11 cellular contexts compared by ENCODE assay signal in the genomic region with DNA sequence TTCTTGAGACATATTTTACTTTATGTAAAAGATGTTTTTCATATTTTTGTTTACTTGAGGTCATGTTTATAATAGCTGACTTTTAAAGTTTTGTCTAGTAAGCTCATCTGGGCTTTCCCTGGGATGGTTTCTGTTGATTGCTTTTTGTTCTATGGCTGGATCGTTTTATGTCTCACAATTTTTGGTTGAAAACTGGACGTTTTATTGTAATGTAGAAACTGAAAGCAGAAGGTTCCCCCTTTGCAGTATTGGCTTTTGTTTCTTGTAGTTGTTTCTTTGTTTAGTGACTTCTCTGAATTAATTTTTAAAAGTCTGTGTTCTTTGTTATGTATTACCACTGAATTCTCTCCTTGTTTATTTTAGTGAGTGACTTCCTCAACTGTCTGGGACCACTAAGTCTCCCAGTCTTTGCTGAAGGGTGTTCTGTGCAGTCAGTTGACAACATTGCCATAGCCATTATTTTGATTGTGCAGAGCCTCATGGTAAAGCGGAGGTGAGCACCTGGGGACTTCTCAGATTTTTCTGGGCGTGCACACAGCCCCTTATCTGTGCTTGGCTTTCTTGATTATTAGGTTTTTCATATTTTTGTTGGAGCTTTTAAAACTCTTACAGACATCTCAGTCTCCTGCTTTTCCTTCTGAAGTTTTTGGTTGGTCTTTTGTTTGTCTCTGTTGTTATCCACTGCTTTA. TPM values are rescaled to one million over a fixed set of nuclear protein-coding genes. Genes with fewer than 3 reads are reported as not detected.
DNase-seq lines count a peak whose midpoint lies in the region; ATAC-seq and TF ChIP-seq lines count a peak whose summit lies in the region.
"Had no signal": no experiment of that assay in that cellular context is flagged by ENCODE, and none has a peak within 500 bp of the region (broad histone marks: within the 10 kb centered on the region; RNA-seq: fewer than 3 reads in every experiment).

No MANE protein-coding gene starts in this region.

- intact Hi-C loops in activated CD4-positive, alpha-beta T cell treated with anti-CD3 and anti-CD28 coated beads for 36 hours (cut with DNase I, micrococcal nuclease): loop anchor here in 1 of 2 experiments (2.0 kb wide), 1 partner anchor 95 kb away; no protein-coding TSS in a partner anchor

- no peak for TF ChIP-seq CTCF in neural crest cell (conservative IDR thresholded peaks at IDR 0.05)

- peaks cover 8% of the 10 kb centered on the region for H3K36me3 Mint-ChIP-seq in activated CD4-positive, alpha-beta T cell treated with anti-CD3 and anti-CD28 coated beads for 36 hours (ENCODE audit: low read depth)
- H3K36me3 Mint-ChIP-seq in activated CD8-positive, alpha-beta T cell treated with anti-CD3 and anti-CD28 coated beads, Interleukin-2, amount 10 ng/mL, durations not matched to agents 7 days and 5 days (ENCODE audit: low read depth): peaks cover 28% of the 10 kb centered on the region
- peaks cover 9% of the 10 kb centered on the region for H3K36me3 Mint-ChIP-seq in neural crest cell (ENCODE audit: low read depth)

- peak overlapping the region; percentile 58 for H3K27ac Mint-ChIP-seq in activated CD4-positive, alpha-beta T cell treated with anti-CD3 and anti-CD28 coated beads for 36 hours
- H3K27ac Mint-ChIP-seq in activated CD8-positive, alpha-beta T cell treated with anti-CD3 and anti-CD28 coated beads, Interleukin-2, amount 10 ng/mL, durations not matched to agents 7 days and 5 days: no peak overlapping the region
- peak overlapping the region; percentile 16 for H3K27ac Mint-ChIP-seq in neural crest cell (ENCODE audit: unreplicated experiment)

- no peaks in the 10 kb centered on the region for H3K27me3 Mint-ChIP-seq in activated CD4-positive, alpha-beta T cell treated with anti-CD3 and anti-CD28 coated beads for 36 hours
- no peaks in the 10 kb centered on the region for H3K27me3 Mint-ChIP-seq in activated CD8-positive, alpha-beta T cell treated with anti-CD3 and anti-CD28 coated beads, Interleukin-2, amount 10 ng/mL, durations not matched to agents 7 days and 5 days (ENCODE audit: low read depth)
- no peaks in the 10 kb centered on the region for H3K27me3 Mint-ChIP-seq in neural crest cell (ENCODE audit: low read depth)

- CTCF ChIA-PET in activated CD4-positive, alpha-beta T cell treated with anti-CD3 and anti-CD28 coated beads for 36 hours (lab: Charles Lee): no interaction called here
- CTCF ChIA-PET in activated CD8-positive, alpha-beta T cell treated with anti-CD3 and anti-CD28 coated beads, Interleukin-2, amount 10 ng/mL, durations not matched to agents 7 days and 5 days (lab: Charles Lee): no interaction called here

- H3K4me3 Mint-ChIP-seq in activated CD4-positive, alpha-beta T cell treated with anti-CD3 and anti-CD28 coated beads for 36 hours: no peak overlapping the region
- peak overlapping the region; percentile 18 for H3K4me3 Mint-ChIP-seq in activated CD8-positive, alpha-beta T cell treated with anti-CD3 and anti-CD28 coated beads, Interleukin-2, amount 10 ng/mL, durations not matched to agents 7 days and 5 days
- no peak overlapping the region for H3K4me3 Mint-ChIP-seq in neural crest cell

- peak; percentile 14 for ATAC-seq in activated CD4-positive, alpha-beta T cell treated with anti-CD3 and anti-CD28 coated beads for 36 hours
- ATAC-seq in HG02759 (IDR thresholded peaks at IDR 0.05; ENCODE audit: unreplicated experiment): peak; percentile 49
- no peak for ATAC-seq in activated CD8-positive, alpha-beta T cell treated with anti-CD3 and anti-CD28 coated beads, Interleukin-2, amount 10 ng/mL, durations not matched to agents 7 days and 5 days

- H3K4me1 Mint-ChIP-seq in activated CD4-positive, alpha-beta T cell treated with anti-CD3 and anti-CD28 coated beads for 36 hours: peaks cover 63% of the 10 kb centered on the region
- H3K4me1 Mint-ChIP-seq in activated CD8-positive, alpha-beta T cell treated with anti-CD3 and anti-CD28 coated beads, Interleukin-2, amount 10 ng/mL, durations not matched to agents 7 days and 5 days (ENCODE audit: low read depth): peaks cover 53% of the 10 kb centered on the region
- H3K4me1 Mint-ChIP-seq in neural crest cell: peaks cover 43% of the 10 kb centered on the region

- no peak for DNase-seq in activated CD4-positive, alpha-beta T cell treated with anti-CD3 and anti-CD28 coated beads for 36 hours
- DNase-seq in activated CD4-positive, alpha-beta T cell treated with anti-CD3 and anti-CD28 coated beads, Interleukin-2, amount 50 U/mL, for 48 hours: no peak
- DNase-seq in activated CD8-positive, alpha-beta T cell treated with anti-CD3 and anti-CD28 coated beads, Interleukin-2, amount 10 ng/mL, durations not matched to agents 7 days and 5 days: no peak
- no peak for DNase-seq in neural crest cell (ENCODE audit: low read depth, low spot score)
- no peak for DNase-seq in NCI-H128 (lab: John Stamatoyannopoulos, UW; ENCODE audit: unreplicated experiment)
- DNase-seq in NK-92 (lab: John Stamatoyannopoulos, UW; ENCODE audit: unreplicated experiment): no peak
- DNase-seq in DMS153 treated with DMSO at 0.1 percent for 48 hours (lab: John Stamatoyannopoulos, UW; ENCODE audit: unreplicated experiment): no peak
- DNase-seq: activated CD8-positive, alpha-beta memory T cell treated with anti-CD3 and anti-CD28 coated beads, Interleukin-2, amount 50 U/mL, for 4 hours; glutamatergic neuron; NCI-H2029 treated with DMSO at 0.1 percent for 48 hours had no signal

- POLR2A ChIA-PET in activated CD4-positive, alpha-beta T cell treated with anti-CD3 and anti-CD28 coated beads for 36 hours (lab: Charles Lee): interaction anchor here (0.6 to 0.8 kb wide), 2 partner anchors 29 to 31 kb away, joined by 3 to 4 read pairs; a partner anchor contains a TSS
- POLR2A ChIA-PET in activated CD8-positive, alpha-beta T cell treated with anti-CD3 and anti-CD28 coated beads, Interleukin-2, amount 10 ng/mL, durations not matched to agents 7 days and 5 days (lab: Charles Lee): no interaction called here

- peaks cover 3% of the 10 kb centered on the region for H3K9me3 Mint-ChIP-seq in activated CD4-positive, alpha-beta T cell treated with anti-CD3 and anti-CD28 coated beads for 36 hours (ENCODE audit: low read depth)
- H3K9me3 Mint-ChIP-seq in activated CD8-positive, alpha-beta T cell treated with anti-CD3 and anti-CD28 coated beads, Interleukin-2, amount 10 ng/mL, durations not matched to agents 7 days and 5 days (ENCODE audit: insufficient read depth): no peaks in the 10 kb centered on the region
- peaks cover 9% of the 10 kb centered on the region for H3K9me3 Mint-ChIP-seq in neural crest cell

RNA-seq across cellular contexts. Expression of a gene that starts 31.0 kb away (rescaled TPM):
- 10 to 100 TPM; 18.9 to 24.2 TPM for total RNA-seq in activated CD4-positive, alpha-beta T cell treated with anti-CD3 and anti-CD28 coated beads for 36 hours
- 10 to 100 TPM; 24.5 to 24.7 TPM for total RNA-seq in activated CD8-positive, alpha-beta T cell treated with anti-CD3 and anti-CD28 coated beads, Interleukin-2, amount 10 ng/mL, durations not matched to agents 7 days and 5 days
- 20.2 and 21.4 TPM in 2 replicates for total RNA-seq in neural crest cell
